In genomic region chr4:115294717-115295116, GRCh38 we compare ENCODE assay signal across 28 cellular contexts.
"Had no signal": no experiment of that assay in that cellular context is flagged by ENCODE, and none has a peak within 500 bp of the region (broad histone marks: within the 10 kb centered on the region; RNA-seq: fewer than 3 reads in every experiment).

No MANE protein-coding gene starts in this region.

- H3K4me1 ChIP-seq: adrenal gland, body of pancreas, colonic mucosa, gastrocnemius medialis, heart right ventricle had no signal

- ATAC-seq: activated CD4-positive, alpha-beta T cell treated with anti-CD3 and anti-CD28 coated beads for 36 hours; activated CD8-positive, alpha-beta memory T cell treated with anti-CD3 and anti-CD28 coated beads, Interleukin-2, amount 10 ng/mL, durations not matched to agents 7 days and 5 days; activated CD8-positive, alpha-beta T cell treated with anti-CD3 and anti-CD28 coated beads, Interleukin-2, amount 10 ng/mL, durations not matched to agents 7 days and 5 days; activated naive CD8-positive, alpha-beta T cell treated with anti-CD3 and anti-CD28 coated beads, Interleukin-2, amount 50 U/mL, for 24 hours; body of pancreas; esophagus mucosa; gastrocnemius medialis; heart right ventricle; T-helper 17 cell had no signal

- DNase-seq: activated CD4-positive, alpha-beta memory T cell treated with anti-CD3 and anti-CD28 coated beads for 36 hours; activated CD4-positive, alpha-beta T cell treated with anti-CD3 and anti-CD28 coated beads for 36 hours; activated CD4-positive, alpha-beta T cell treated with anti-CD3 and anti-CD28 coated beads, Interleukin-2, amount 10 ng/mL, durations not matched to agents 24 days and 14 days; activated CD4-positive, CD25-positive, alpha-beta regulatory T cell; activated CD4-positive, CD25-positive, alpha-beta regulatory T cell treated with anti-CD3 and anti-CD28 coated beads, Interleukin-2, amount 50 U/mL, for 72 hours; activated CD8-positive, alpha-beta memory T cell treated with anti-CD3 and anti-CD28 coated beads, Interleukin-2, amount 10 ng/mL, durations not matched to agents 7 days and 5 days; activated CD8-positive, alpha-beta memory T cell treated with anti-CD3 and anti-CD28 coated beads, Interleukin-2, amount 50 U/mL, for 4 hours; activated CD8-positive, alpha-beta T cell treated with anti-CD3 and anti-CD28 coated beads, Interleukin-2, amount 10 ng/mL, durations not matched to agents 7 days and 5 days; activated effector memory CD4-positive, alpha-beta T cell treated with anti-CD3 and anti-CD28 coated beads, Interleukin-2, amount 50 U/mL, for 16 hours; activated naive CD4-positive, alpha-beta T cell treated with anti-CD3 and anti-CD28 coated beads for 36 hours; activated naive CD8-positive, alpha-beta T cell treated with anti-CD3 and anti-CD28 coated beads for 36 hours; activated naive CD8-positive, alpha-beta T cell treated with anti-CD3 and anti-CD28 coated beads, Interleukin-2, amount 50 U/mL, for 24 hours; activated T-cell treated with anti-CD3 and anti-CD28 coated beads, Interleukin-2, amount 50 U/mL, for 1 hour; activated T-cell treated with anti-CD3 and anti-CD28 coated beads, Interleukin-2, amount 50 U/mL, for 48 hours; adrenal gland; amygdala; aorta; body of pancreas; caudate nucleus; colonic mucosa; effector CD8-positive, alpha-beta T cell; foreskin fibroblast; gastrocnemius medialis; heart right ventricle; T-helper 17 cell; T1000 had no signal

- H3K27ac ChIP-seq: adrenal gland, body of pancreas, colonic mucosa, gastrocnemius medialis, heart right ventricle, hepatocyte had no signal

- H3K4me2 ChIP-seq: hepatocyte had no signal

- H3K4me3 ChIP-seq: adrenal gland, body of pancreas, colonic mucosa, gastrocnemius medialis, heart right ventricle, hepatocyte had no signal

- H3K27me3 ChIP-seq: adrenal gland, body of pancreas, colonic mucosa, gastrocnemius medialis, heart right ventricle, hepatocyte had no signal

- H3K36me3 ChIP-seq: adrenal gland, colonic mucosa, gastrocnemius medialis, heart right ventricle had no signal

- H2AFZ ChIP-seq: hepatocyte had no signal

- H3K9me3 ChIP-seq: adrenal gland, body of pancreas, colonic mucosa, gastrocnemius medialis had no signal
